Comparison of ENCODE assay signal across 8 cellular contexts in the genomic region with DNA sequence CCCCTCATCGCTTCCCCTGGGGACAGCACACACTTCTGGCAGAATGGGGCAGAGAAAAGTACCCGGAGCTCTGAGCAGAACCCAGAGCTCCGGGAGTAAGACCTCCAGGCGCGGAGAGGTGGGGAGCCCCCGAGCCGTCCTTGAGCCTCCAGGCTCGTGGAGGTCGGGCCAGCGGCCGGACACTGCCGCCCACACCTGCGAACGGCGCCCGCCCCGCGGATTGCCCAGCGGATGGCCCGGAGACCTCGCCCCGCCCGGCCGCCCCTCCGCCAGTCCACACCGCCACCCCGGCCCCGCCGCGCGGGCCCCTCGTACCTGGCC. TPM values are rescaled to one million over a fixed set of nuclear protein-coding genes. Genes with fewer than 3 reads are reported as not detected.
DNase-seq lines count a peak whose midpoint lies in the region; ATAC-seq and TF ChIP-seq lines count a peak whose summit lies in the region.

No MANE protein-coding gene starts in this region.

- H3K27me3 ChIP-seq in Karpas-422 (ENCODE audit: low read length): no peaks in the 10 kb centered on the region
- no peaks in the 10 kb centered on the region for H3K27me3 ChIP-seq in colonic mucosa

- H3K9ac ChIP-seq in Karpas-422 (ENCODE audit: low read length): peak overlapping the region; percentile 82
- H3K9ac ChIP-seq in colonic mucosa (ENCODE audit: low read depth in 2 of 2, low read length in 2 of 2): peak overlapping the region; percentile 85 to 93

- peaks cover 50% of the 10 kb centered on the region for H3K79me2 ChIP-seq in Karpas-422 (ENCODE audit: low read length)

- no peak for ATAC-seq in natural killer cell

- H2AFZ ChIP-seq in Karpas-422 (ENCODE audit: low read length): no peak overlapping the region; the same call in 1 of the 2 replicates

- intact Hi-C loops in colonic mucosa (cut with DNase I): no loop called here
- intact Hi-C loops in natural killer cell (cut with micrococcal nuclease): loop anchor here (1.0 to 5.0 kb wide), 5 partner anchors 34 to 519 kb away; a partner anchor contains a TSS

- peak overlapping the region; percentile 77 for H3K4me3 ChIP-seq in Karpas-422 (ENCODE audit: low read length)
- H3K4me3 ChIP-seq in colonic mucosa: peak overlapping the region; percentile 93

- H3K27ac Mint-ChIP-seq in natural killer cell: peak overlapping the region; percentile 83 to 92

- no peak for TF ChIP-seq CTCF in colonic mucosa (IDR thresholded peaks at IDR 0.05)
- no peak for TF ChIP-seq CTCF in natural killer cell (IDR thresholded peaks at IDR 0.05)

- peak overlapping the region; percentile 79 for H3K4me2 ChIP-seq in Karpas-422 (ENCODE audit: low read depth, low read length, poor library complexity, severe bottlenecking)

- DNase-seq in activated CD8-positive, alpha-beta memory T cell treated with anti-CD3 and anti-CD28 coated beads, Interleukin-2, amount 50 U/mL, for 48 hours: peak; percentile 60
- DNase-seq in activated CD8-positive, alpha-beta memory T cell treated with anti-CD3 and anti-CD28 coated beads for 24 hours: no peak
- DNase-seq in Karpas-422 (no peak), colonic mucosa (no peak), natural killer cell (peak; percentile 17), NCI-H1048 (lab: John Stamatoyannopoulos, UW) (no peak), ureter (ENCODE audit: low spot score) (no peak), SIG-M5 treated with dmso at 0.1 percent for 504 hours (lab: John Stamatoyannopoulos, UW; ENCODE audit: unreplicated experiment) (no peak)

- peaks cover 2% of the 10 kb centered on the region; the same call in 1 of the 2 replicates for H4K20me1 ChIP-seq in Karpas-422 (ENCODE audit: insufficient read depth, low read depth, low read length)

- no peaks in the 10 kb centered on the region for H3K27me3 Mint-ChIP-seq in natural killer cell (ENCODE audit: low read depth in 2 of 2)

- peaks cover 39% of the 10 kb centered on the region for H3K4me1 ChIP-seq in Karpas-422 (ENCODE audit: low read length)
- H3K4me1 ChIP-seq in colonic mucosa: peaks cover 5% of the 10 kb centered on the region

- H3K36me3 Mint-ChIP-seq in natural killer cell: no peaks in the 10 kb centered on the region

- no peaks in the 10 kb centered on the region for H3K9me2 ChIP-seq in Karpas-422 (replicated peaks; ENCODE audit: insufficient read depth, low read length)

- H3K27ac ChIP-seq in Karpas-422 (ENCODE audit: low read length): peak overlapping the region; percentile 52
- H3K27ac ChIP-seq in colonic mucosa: peak overlapping the region; percentile 92

- H3K36me3 ChIP-seq in Karpas-422 (ENCODE audit: insufficient read depth, low read length): peaks cover 4% of the 10 kb centered on the region; the same call in 1 of the 2 replicates
- H3K36me3 ChIP-seq in colonic mucosa: no peaks in the 10 kb centered on the region

- peaks cover 32 to 48% of the 10 kb centered on the region in 2 donors for H3K4me1 Mint-ChIP-seq in natural killer cell

- H3K4me3 Mint-ChIP-seq in natural killer cell: peak overlapping the region; percentile 92

- H3K9me3 ChIP-seq in Karpas-422 (ENCODE audit: low read length) (no peaks in the 10 kb centered on the region), colonic mucosa (no peaks in the 10 kb centered on the region)

- no peaks in the 10 kb centered on the region for H3K9me3 Mint-ChIP-seq in natural killer cell

RNA-seq across cellular contexts. Expression of a gene that starts 0.3 kb away (rescaled TPM):
- total RNA-seq in Karpas-422 (2014; rRNA removed; shearing (Covaris generic); ENCODE audit: low replicate concordance): 70.9 and 97.0 TPM in 2 replicates
- total RNA-seq in colonic mucosa: 10 to 100 TPM; 68.3 to 70.1 TPM
- 10 to 100 TPM; 35.2 to 58.6 (median 50.4) TPM for total RNA-seq in natural killer cell
- total RNA-seq in ureter: 49.9 TPM

Comparison
In these comparisons a context has a peak if more than half of its experiments do, and no peak if none do; other contexts are left out.
1. DNase-seq: peak in activated CD8-positive, alpha-beta memory T cell treated with anti-CD3 and anti-CD28 coated beads, Interleukin-2, amount 50 U/mL, for 48 hours (single experiment) and natural killer cell (single experiment); none in activated CD8-positive, alpha-beta memory T cell treated with anti-CD3 and anti-CD28 coated beads for 24 hours (single experiment), Karpas-422 (single experiment), colonic mucosa (single experiment), NCI-H1048 (single experiment), ureter (single experiment) and SIG-M5 treated with dmso at 0.1 percent for 504 hours (single experiment).